ENCODE assay signal across 8 cellular contexts in the genomic region with DNA sequence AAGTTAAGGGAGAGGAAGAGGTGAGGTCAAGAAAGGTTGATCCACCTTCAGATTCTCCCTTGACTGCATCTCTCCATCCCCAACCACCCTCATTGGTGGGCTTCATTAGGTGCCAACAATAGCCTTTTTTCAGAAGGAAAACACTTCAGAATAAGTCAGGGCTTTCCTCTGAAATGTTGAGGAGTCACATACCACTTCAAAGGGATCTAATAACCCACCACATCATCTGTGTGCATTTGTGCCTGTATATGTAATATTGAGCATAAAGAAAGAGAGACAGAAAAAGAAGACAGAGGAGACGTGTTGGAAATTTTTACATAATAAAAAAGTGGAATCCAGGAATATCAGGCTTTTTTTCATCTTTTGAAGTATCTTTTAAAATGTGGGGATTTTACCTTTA.
"Had no signal": no experiment of that assay in that cellular context is flagged by ENCODE, and none has a peak within 500 bp of the region (broad histone marks: within the 10 kb centered on the region; RNA-seq: fewer than 3 reads in every experiment).

No MANE protein-coding gene starts in this region.

- DNase-seq: GM23248, GOT3, H7, HFFc6, IMR-90, KBM-7 had no signal

- H2AFZ ChIP-seq: GM23248 had no signal

- H3K9me3 ChIP-seq: HAP-1 had no signal

- H3K27ac Mint-ChIP-seq: HFFc6 had no signal

- H3K36me3 ChIP-seq: HAP-1 had no signal

- H3K4me3 ChIP-seq: GM23248, HAP-1 had no signal

- H3K9ac ChIP-seq: GM23248 had no signal

- ATAC-seq: HCT116 had no signal

- H3K9me3 Mint-ChIP-seq: HFFc6 had no signal

- H3K4me1 ChIP-seq: HAP-1 had no signal

- H3K27ac ChIP-seq: GM23248 had no signal

- H3K4me3 Mint-ChIP-seq: HFFc6 had no signal
